Comparison of ENCODE assay signal across 2 cellular contexts in the genomic region with DNA sequence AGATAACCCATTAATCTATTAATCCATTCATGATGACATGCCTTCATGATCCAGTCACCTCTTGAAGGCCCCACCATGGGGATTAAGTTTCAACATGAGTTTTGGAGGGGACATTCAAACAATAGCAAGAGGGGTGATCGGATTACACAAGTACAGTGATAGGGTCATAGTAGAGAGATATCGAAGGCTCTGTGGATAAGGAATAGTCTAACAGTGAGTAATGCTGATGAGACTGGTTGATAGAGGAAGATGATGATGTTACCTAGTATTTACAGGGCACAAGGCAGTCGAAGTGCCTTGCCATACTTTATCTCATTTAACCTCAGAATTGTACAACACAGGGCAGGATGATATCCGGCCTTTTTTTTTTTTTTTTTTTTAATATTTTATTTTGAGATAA. TPM values are rescaled to one million over a fixed set of nuclear protein-coding genes. Genes with fewer than 3 reads are reported as not detected.
"Had no signal": no experiment of that assay in that cellular context is flagged by ENCODE, and none has a peak within 500 bp of the region (broad histone marks: within the 10 kb centered on the region; RNA-seq: fewer than 3 reads in every experiment).

No MANE protein-coding gene starts in this region.

RNA-seq across cellular contexts. Expression of gene FAM72C, which starts 18.9 kb away (rescaled TPM):
- total RNA-seq: HT-29 had no signal
- polyA plus RNA-seq: IgD-negative memory B cell had no signal
